Comparison of ENCODE assay signal across 10 cellular contexts in the genomic region with DNA sequence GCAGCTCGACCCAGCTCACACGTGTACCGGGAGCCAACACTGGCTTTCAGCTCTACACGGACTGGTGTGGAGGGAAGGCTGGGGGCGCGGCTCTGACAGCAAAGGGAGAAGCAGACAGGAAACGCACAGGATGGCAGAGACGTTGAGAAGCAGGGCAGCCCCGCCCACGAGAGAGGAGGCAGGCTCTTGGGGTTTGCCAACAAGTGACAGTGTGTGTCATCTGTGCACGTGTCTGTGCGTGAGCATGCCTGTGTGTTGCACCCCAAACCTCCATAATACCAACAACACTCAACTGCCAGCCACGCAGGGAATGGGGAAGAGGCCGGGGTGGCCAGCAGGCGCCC.
DNase-seq lines count a peak whose midpoint lies in the region; ATAC-seq and TF ChIP-seq lines count a peak whose summit lies in the region.
"Had no signal": no experiment of that assay in that cellular context is flagged by ENCODE, and none has a peak within 500 bp of the region (broad histone marks: within the 10 kb centered on the region; RNA-seq: fewer than 3 reads in every experiment).

No MANE protein-coding gene starts in this region.

- intact Hi-C loops in Right ventricle myocardium inferior (cut with DNase I): no loop called here
- intact Hi-C loops in transverse colon (cut with DNase I; ENCODE audit: low total_unique reads): no loop called here

- no peak for TF ChIP-seq POLR2A in transverse colon (IDR thresholded peaks at IDR 0.05)

- H3K36me3 ChIP-seq in right atrium auricular region (no peaks in the 10 kb centered on the region), transverse colon (no peaks in the 10 kb centered on the region)

- 77% methylated on average over 14 of the region's 15 CpGs; no CpG with 5 or more reads in 1 of the 2 donors for WGBS in transverse colon (ENCODE audit: low coverage in 1 of 2), 2 donors

- H3K4me3 Mint-ChIP-seq in progenitor cell of endocrine pancreas (ENCODE audit: low read depth): no peak overlapping the region
- H3K4me3 Mint-ChIP-seq in stimulated activated memory B cell treated with anti-CD40 and anti-IgM and Interleukin-4, amounts not matched to agents 10 μg/mL and 1 μg/mL and 100 μg/mL, for 72 hours: no peak overlapping the region

- H3K27me3 Mint-ChIP-seq in progenitor cell of endocrine pancreas: no peaks in the 10 kb centered on the region
- H3K27me3 Mint-ChIP-seq in stimulated activated memory B cell treated with anti-CD40 and anti-IgM and Interleukin-4, amounts not matched to agents 10 μg/mL and 1 μg/mL and 100 μg/mL, for 72 hours: no peaks in the 10 kb centered on the region

- H3K27ac Mint-ChIP-seq in progenitor cell of endocrine pancreas: peak overlapping the region; percentile 74
- H3K27ac Mint-ChIP-seq in stimulated activated memory B cell treated with anti-CD40 and anti-IgM and Interleukin-4, amounts not matched to agents 10 μg/mL and 1 μg/mL and 100 μg/mL, for 72 hours: no peak overlapping the region

- peaks cover 0 to 5% of the 10 kb centered on the region in 2 donors for H3K4me1 ChIP-seq in right atrium auricular region
- H3K4me1 ChIP-seq in transverse colon: peaks cover 0 to 3% (median 0%) of the 10 kb centered on the region in 4 donors

- ATAC-seq in Right ventricle myocardium inferior: no peak
- ATAC-seq in stimulated activated memory B cell treated with anti-CD40 and anti-IgM and Interleukin-4, amounts not matched to agents 10 μg/mL and 1 μg/mL and 100 μg/mL, for 72 hours: no peak
- ATAC-seq in GM19023 (IDR thresholded peaks at IDR 0.05; ENCODE audit: unreplicated experiment): no peak

- no peak overlapping the region for H3K4me3 ChIP-seq in right atrium auricular region
- no peak overlapping the region for H3K4me3 ChIP-seq in transverse colon

- H3K27me3 ChIP-seq in right atrium auricular region: no peaks in the 10 kb centered on the region
- H3K27me3 ChIP-seq in transverse colon: no peaks in the 10 kb centered on the region

- no peak overlapping the region for H3K27ac ChIP-seq in right atrium auricular region
- H3K27ac ChIP-seq in transverse colon: no peak overlapping the region

- H3K9me3 ChIP-seq in right atrium auricular region (no peaks in the 10 kb centered on the region), transverse colon (no peaks in the 10 kb centered on the region)

- H3K9me3 Mint-ChIP-seq in progenitor cell of endocrine pancreas (ENCODE audit: low read depth): peaks cover 10% of the 10 kb centered on the region
- H3K9me3 Mint-ChIP-seq in stimulated activated memory B cell treated with anti-CD40 and anti-IgM and Interleukin-4, amounts not matched to agents 10 μg/mL and 1 μg/mL and 100 μg/mL, for 72 hours: peaks cover 22% of the 10 kb centered on the region

- H3K4me1 Mint-ChIP-seq in progenitor cell of endocrine pancreas (ENCODE audit: low read depth): no peaks in the 10 kb centered on the region
- H3K4me1 Mint-ChIP-seq in stimulated activated memory B cell treated with anti-CD40 and anti-IgM and Interleukin-4, amounts not matched to agents 10 μg/mL and 1 μg/mL and 100 μg/mL, for 72 hours: peaks cover 22% of the 10 kb centered on the region

- peak; percentile 68 for DNase-seq in Right ventricle myocardium inferior (ENCODE audit: missing footprints)
- DNase-seq in right atrium auricular region (ENCODE audit: low spot score): no peak
- DNase-seq in activated T-helper 9 cell treated with anti-CD3 and anti-CD28 coated beads, Interleukin-2, amount 50 U/mL, for 16 hours (ENCODE audit: low read depth): peak; percentile 80
- no peak for DNase-seq in progenitor cell of endocrine pancreas (ENCODE audit: low spot score, unreplicated experiment)
- peak; percentile 44 for DNase-seq in transverse colon
- DNase-seq in kidney tubule cell (ENCODE audit: low spot score): no peak
- DNase-seq: 8988T, T1000 had no signal

- no peak for TF ChIP-seq EP300 in transverse colon (IDR thresholded peaks at IDR 0.05; ENCODE audit: low read depth)

- in situ Hi-C loops in transverse colon (cut with MboI; ENCODE audit: low pct_ligation_motif_present in 1 of 4, low pct_unique_long_range_greater_than_20kb in 1 of 4, low sequenced_read_pairs in 3 of 4): no loop called here

- peaks cover 43% of the 10 kb centered on the region for H3K36me3 Mint-ChIP-seq in progenitor cell of endocrine pancreas (ENCODE audit: insufficient read depth)
- peaks cover 56% of the 10 kb centered on the region for H3K36me3 Mint-ChIP-seq in stimulated activated memory B cell treated with anti-CD40 and anti-IgM and Interleukin-4, amounts not matched to agents 10 μg/mL and 1 μg/mL and 100 μg/mL, for 72 hours

- no peak for TF ChIP-seq CTCF in right atrium auricular region (IDR thresholded peaks at IDR 0.05)
- no peak for TF ChIP-seq CTCF in progenitor cell of endocrine pancreas (IDR thresholded peaks at IDR 0.05; ENCODE audit: unreplicated experiment)
- no peak for TF ChIP-seq CTCF in transverse colon (IDR thresholded peaks at IDR 0.05)

Comparison
In these comparisons a context has a peak if more than half of its experiments do, and no peak if none do; other contexts are left out.
1. DNase-seq: peak in Right ventricle myocardium inferior (single experiment), activated T-helper 9 cell treated with anti-CD3 and anti-CD28 coated beads, Interleukin-2, amount 50 U/mL, for 16 hours (single experiment) and transverse colon (single experiment); none in right atrium auricular region (single experiment), progenitor cell of endocrine pancreas (single experiment) and kidney tubule cell (single experiment).